ENCODE assay signal across 16 cellular contexts in the genomic region with DNA sequence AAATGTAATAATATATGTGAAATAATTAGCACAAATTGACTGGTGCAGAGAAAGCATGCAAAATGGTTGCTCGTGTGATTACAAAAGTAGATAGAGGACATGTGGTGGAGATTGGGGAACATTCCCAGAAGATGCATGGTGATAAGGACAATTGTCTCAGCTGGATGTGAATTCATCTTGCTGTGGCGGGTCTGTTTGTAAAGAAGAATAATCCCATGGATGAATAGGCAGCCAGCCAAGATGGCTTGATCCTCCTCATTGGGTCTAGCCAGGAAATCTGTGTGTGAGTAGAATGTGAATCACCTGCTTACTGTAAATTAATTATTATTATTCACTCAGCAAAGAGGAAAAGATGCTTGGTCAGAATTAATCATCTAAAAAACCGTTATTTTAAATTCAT. TPM values are rescaled to one million over a fixed set of nuclear protein-coding genes. Genes with fewer than 3 reads are reported as not detected.
DNase-seq lines count a peak whose midpoint lies in the region; ATAC-seq and TF ChIP-seq lines count a peak whose summit lies in the region.
"Had no signal": no experiment of that assay in that cellular context is flagged by ENCODE, and none has a peak within 500 bp of the region (broad histone marks: within the 10 kb centered on the region; RNA-seq: fewer than 3 reads in every experiment).

No MANE protein-coding gene starts in this region.

- no peak overlapping the region for H3K27ac ChIP-seq in mammary epithelial cell (ENCODE audit: insufficient read depth, low read depth, low read length)
- H3K27ac ChIP-seq in prostate gland: no peak overlapping the region
- H3K27ac ChIP-seq in adrenal gland: no peak overlapping the region
- H3K27ac ChIP-seq: brain microvascular endothelial cell, KMS-11, VCaP had no signal

- DNase-seq in NCI-H748 (lab: John Stamatoyannopoulos, UW; ENCODE audit: unreplicated experiment) (peak; percentile 63), NCI-H748 treated with DMSO at 0.1 percent for 48 hours (lab: John Stamatoyannopoulos, UW) (no peak), NCI-H526 (lab: John Stamatoyannopoulos, UW) (peak; percentile 60 to 68), mammary epithelial cell (peak; percentile 27), renal cortical epithelial cell (ENCODE audit: low read depth) (peak; percentile 37), sciatic nerve (ENCODE audit: low spot score) (no peak), prostate gland (ENCODE audit: low spot score) (no peak), adrenal gland (no peak)
- DNase-seq: ACHN, activated gamma-delta T cell, brain microvascular endothelial cell, Caco-2, foreskin melanocyte, NCI-H187 had no signal

- no TSS peak for BruUV-seq in mammary epithelial cell (replicated peaks; lab: Mats Ljungman, UMichigan)

- H3K9me3 ChIP-seq in mammary epithelial cell (replicated peaks; ENCODE audit: insufficient read depth, low read length): no peaks in the 10 kb centered on the region
- H3K9me3 ChIP-seq in prostate gland: no peaks in the 10 kb centered on the region
- no peaks in the 10 kb centered on the region for H3K9me3 ChIP-seq in adrenal gland (replicated peaks in 1 of 3)
- H3K9me3 ChIP-seq: Caco-2 had no signal

- ATAC-seq in sciatic nerve: no peak

- no peak for TF ChIP-seq POLR2A in prostate gland (IDR thresholded peaks at IDR 0.05)
- TF ChIP-seq POLR2A in adrenal gland (IDR thresholded peaks at IDR 0.05): no peak

- H3K4me1 ChIP-seq in mammary epithelial cell (ENCODE audit: insufficient read depth, low read length): peaks cover 3% of the 10 kb centered on the region
- H3K4me1 ChIP-seq in prostate gland (replicated peaks): no peaks in the 10 kb centered on the region
- no peaks in the 10 kb centered on the region for H3K4me1 ChIP-seq in adrenal gland (replicated peaks in 1 of 2)
- H3K4me1 ChIP-seq: Caco-2 had no signal

- CTCF ChIA-PET in mammary epithelial cell (lab: Charles Lee; ENCODE audit: low non-redundant PET): no interaction called here

- no peak overlapping the region for H2AFZ ChIP-seq in mammary epithelial cell (ENCODE audit: low read depth, low read length)

- H3K4me3 ChIP-seq in mammary epithelial cell (replicated peaks in 1 of 3; ENCODE audit: insufficient read depth in 1 of 3, low read depth in 2 of 3, low read length in 3 of 3) (no peak overlapping the region), prostate gland (no peak overlapping the region), adrenal gland (no peak overlapping the region)

- in situ Hi-C loops in mammary epithelial cell (cut with MboI; ENCODE audit: low sequenced_read_pairs in 2 of 2): no loop called here

- H3K27me3 ChIP-seq in mammary epithelial cell (ENCODE audit: insufficient read depth, low read length) (no peaks in the 10 kb centered on the region), prostate gland (replicated peaks; ENCODE audit: insufficient read depth) (no peaks in the 10 kb centered on the region), adrenal gland (peaks cover 4% of the 10 kb centered on the region)
- H3K27me3 ChIP-seq: brain microvascular endothelial cell had no signal

- intact Hi-C loops in mammary epithelial cell (cut with micrococcal nuclease) (no loop called here), sciatic nerve (cut with DNase I) (no loop called here), prostate gland (cut with DNase I) (no loop called here), adrenal gland (cut with DNase I) (no loop called here)

- H3K79me2 ChIP-seq in mammary epithelial cell (ENCODE audit: insufficient read depth, low read length): no peaks in the 10 kb centered on the region

- dilution Hi-C loops in mammary epithelial cell (cut with HindIII; ENCODE audit: low sequenced_read_pairs): no loop called here

- H3K36me3 ChIP-seq in mammary epithelial cell (ENCODE audit: insufficient read depth, low read length): no peaks in the 10 kb centered on the region
- no peaks in the 10 kb centered on the region for H3K36me3 ChIP-seq in prostate gland
- H3K36me3 ChIP-seq in adrenal gland (replicated peaks in 1 of 2): no peaks in the 10 kb centered on the region
- H3K36me3 ChIP-seq: brain microvascular endothelial cell had no signal

- TF ChIP-seq CTCF in mammary epithelial cell (conservative IDR thresholded peaks at IDR 0.05 in 1 of 2, IDR thresholded peaks at IDR 0.05 in 1 of 2; ENCODE audit: extremely low read depth in 1 of 2, insufficient read depth in 1 of 2, low read depth in 1 of 2, low read length in 2 of 2) (no peak), prostate gland (IDR thresholded peaks at IDR 0.05) (no peak), adrenal gland (IDR thresholded peaks at IDR 0.05) (no peak)

- WGBS in mammary epithelial cell (ENCODE audit: low coverage, missing lambda C conversion rate): 42% methylated on average over 3 of the region's 3 CpGs
- WGBS in prostate gland: 56% methylated on average over 3 of the region's 3 CpGs
- WGBS in adrenal gland, 4 donors: 55 to 68% (median 65%) methylated on average over 3 of the region's 3 CpGs

- no peaks in the 10 kb centered on the region for H4K20me1 ChIP-seq in mammary epithelial cell (ENCODE audit: insufficient read depth, low read length)

- no peak overlapping the region for H3K4me2 ChIP-seq in mammary epithelial cell (ENCODE audit: insufficient read depth, low read depth, low read length)
- H3K4me2 ChIP-seq: KMS-11 had no signal

- H3K9ac ChIP-seq in mammary epithelial cell (ENCODE audit: insufficient read depth, low read length): no peak overlapping the region
- H3K9ac ChIP-seq: KMS-11 had no signal

RNA-seq across cellular contexts. Expression of gene DPYSL3, which starts 12.6 kb away (rescaled TPM):
- total RNA-seq in mammary epithelial cell (1 to 10 TPM; 2.8 to 8.8 TPM), renal cortical epithelial cell (16.4 and 27.1 TPM in 2 replicates), sciatic nerve (81.2 TPM), prostate gland (100 to 1,000 TPM; 113 to 126 TPM), adrenal gland (10 to 100 TPM in 5 of 8 donors, 1 to 10 TPM in 3; 3.5 to 23.2 (median 11.5) TPM)
- polyA plus RNA-seq in mammary epithelial cell (13.9 TPM), adrenal gland (10 to 100 TPM; 12.7 to 23.2 (median 13.6) TPM)
- polyA minus RNA-seq in mammary epithelial cell: 38.0 TPM

Comparison
In these comparisons a context has a peak if more than half of its experiments do, and no peak if none do; other contexts are left out.
1. DNase-seq: peak in NCI-H748 (single experiment), NCI-H526 (2 of 2), mammary epithelial cell (single experiment) and renal cortical epithelial cell (single experiment); none in NCI-H748 treated with DMSO at 0.1 percent for 48 hours (single experiment), sciatic nerve (single experiment), prostate gland (single experiment) and adrenal gland (0 of 7).